ENCODE assay signal across 8 cellular contexts in the genomic region with DNA sequence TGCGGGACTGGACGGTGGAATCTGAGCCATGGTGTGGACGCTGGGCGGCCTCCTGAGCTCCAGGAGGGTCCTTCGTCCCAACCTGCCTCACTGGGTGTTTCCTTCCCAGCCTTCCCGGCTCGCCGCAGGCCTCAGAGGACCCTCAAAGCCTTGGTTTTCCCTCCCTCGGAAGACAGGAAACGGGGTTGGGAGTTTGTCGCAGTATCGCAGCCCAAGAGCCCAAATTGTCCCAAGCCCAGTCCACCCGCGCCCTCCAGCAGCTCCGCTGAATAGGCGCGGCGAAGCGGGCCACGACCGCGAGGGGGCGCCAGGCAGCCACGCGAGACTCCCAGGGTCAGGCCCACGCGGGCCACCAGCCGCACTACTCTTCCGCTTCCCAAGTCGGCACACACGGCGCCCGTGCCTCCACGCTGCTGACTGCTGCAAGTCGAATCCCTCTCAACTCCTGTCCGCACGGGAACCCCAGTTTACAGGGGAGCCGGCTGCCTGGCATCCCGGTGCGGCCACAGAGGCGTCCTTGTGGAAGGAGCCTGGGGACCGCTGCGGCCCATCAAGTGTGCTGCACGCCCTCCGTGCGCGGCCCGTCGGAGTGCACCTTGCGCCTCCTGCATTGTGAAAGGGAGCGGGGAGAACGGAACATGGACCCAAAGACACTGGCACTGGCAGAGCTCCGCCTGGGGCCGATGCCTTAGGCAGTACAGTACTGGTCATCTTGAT. TPM values are rescaled to one million over a fixed set of nuclear protein-coding genes. Genes with fewer than 3 reads are reported as not detected.
DNase-seq lines count a peak whose midpoint lies in the region; FAIRE-seq and TF ChIP-seq lines count a peak whose summit lies in the region.

No MANE protein-coding gene starts in this region.

- CTCF ChIA-PET in AG04449 (lab: Yijun Ruan, JAX) = interaction anchor here (0.6 to 8.4 kb wide), 59 partner anchors 8 to 1045 kb away, joined by 3 to 92 read pairs (median 5); partner anchors contain the start of genes HMGA1, NUDT3, SMIM29 and UQCC2

- H3K27me3 ChIP-seq in HUES64 (ENCODE audit: insufficient read depth, low read length) = peaks cover 8% of the 10 kb centered on the region

- 35% methylated on average over 54 of the region's 54 CpGs for WGBS in HUES64

- H3K9ac ChIP-seq in HUES64 (ENCODE audit: low read depth, low read length) = peak overlapping the region; percentile 32; the same call in 1 of the 2 replicates

- peaks cover 3% of the 10 kb centered on the region for H3K4me1 Mint-ChIP-seq in osteocyte (ENCODE audit: unreplicated experiment)

- H3K36me3 ChIP-seq in HUES64 (ENCODE audit: insufficient read depth, low read length) = no peaks in the 10 kb centered on the region

- peak overlapping the region; percentile 52 for H3K4me3 Mint-ChIP-seq in osteocyte (ENCODE audit: unreplicated experiment)

- H3K27ac ChIP-seq in HUES64 (ENCODE audit: low read depth, low read length) = no peak overlapping the region

- H3K27me3 Mint-ChIP-seq in osteocyte (ENCODE audit: unreplicated experiment) = no peaks in the 10 kb centered on the region

- DNase-seq in AG04449 (ENCODE audit: low read depth, low spot score) = peak; percentile 4
- peak; percentile 92 for DNase-seq in GM18507 (ENCODE audit: extremely low spot score, insufficient read length, low read depth)
- DNase-seq in SK-MEL-5 (ENCODE audit: low read depth, low spot score) = peak; percentile 68
- peak; percentile 82 to 90 (median 88) for DNase-seq in activated naive CD4-positive, alpha-beta T cell (lab: John Stamatoyannopoulos, UW)
- DNase-seq in germinal center (ENCODE audit: low spot score) = peak; percentile 90
- peak; percentile 93 for DNase-seq in osteocyte (ENCODE audit: extremely low spot score, unreplicated experiment)
- peak; percentile 89 for DNase-seq in superior temporal gyrus (ENCODE audit: extremely low spot score)

- H3K27ac Mint-ChIP-seq in osteocyte (ENCODE audit: unreplicated experiment) = no peak overlapping the region

- peak; percentile 97 for TF ChIP-seq CTCF in AG04449 (IDR thresholded peaks at IDR 0.05; ENCODE audit: insufficient read depth, low read length, missing control alignments)
- TF ChIP-seq CTCF in osteocyte (IDR thresholded peaks at IDR 0.05) = peak; percentile 98

- no peaks in the 10 kb centered on the region for H3K36me3 Mint-ChIP-seq in osteocyte (ENCODE audit: unreplicated experiment)

- H3K4me3 ChIP-seq in AG04449 (ENCODE audit: low read depth, low read length) = peak overlapping the region; percentile 59
- peak overlapping the region; percentile 30 for H3K4me3 ChIP-seq in HUES64 (ENCODE audit: low read length)

- H3K4me1 ChIP-seq in HUES64 (ENCODE audit: insufficient read depth, low read length) = no peaks in the 10 kb centered on the region; the same call in 1 of the 2 replicates

- in situ Hi-C loops in SK-MEL-5 (cut with HindIII; ENCODE audit: low pct_unique_long_range_greater_than_20kb, low sequenced_read_pairs) = no loop called here

- H3K9me3 ChIP-seq in HUES64 (ENCODE audit: insufficient read depth, low read depth, low read length) = no peaks in the 10 kb centered on the region

- no peaks in the 10 kb centered on the region for H3K9me3 Mint-ChIP-seq in osteocyte (ENCODE audit: unreplicated experiment)

- FAIRE-seq in GM18507 (lab: Jason Lieb, UNC) = peak; percentile 70

- POLR2A ChIA-PET in AG04449 (lab: Yijun Ruan, JAX) = interaction anchor here (0.9 to 1.5 kb wide), 4 partner anchors 40 to 230 kb away, joined by 3 to 5 read pairs (median 4); partner anchors contain the start of genes HMGA1 and SMIM29

RNA-seq across cellular contexts. Expression of gene HMGA1, which starts 40.4 kb away (rescaled TPM):
- 2,125 TPM for polyA plus RNA-seq in HUES64 (2013, experiment 1 of 2)
- polyA plus RNA-seq in HUES64 (2013, experiment 2 of 2) = 2,161 TPM
- 129 and 131 TPM in 2 replicates for total RNA-seq in SK-MEL-5 (2014; rRNA removed; shearing (Covaris generic))
- polyA plus RNA-seq in SK-MEL-5 (2015; cell fraction: cytosol; rRNA removed) = 247 and 259 TPM in 2 replicates
- 74.9 and 91.1 TPM in 2 replicates for polyA plus RNA-seq in SK-MEL-5 (2015; cell fraction: nucleus; rRNA removed)
- 89.0 and 89.7 TPM in 2 replicates for total RNA-seq in osteocyte

RNA-seq across cellular contexts. Expression of gene GRM4, which starts 50.4 kb away (rescaled TPM):
- polyA plus RNA-seq in HUES64 (2013, experiment 1 of 2) = 9.4 TPM
- polyA plus RNA-seq in HUES64 (2013, experiment 2 of 2) = 12.8 TPM
- not detected in 2 replicates for total RNA-seq in SK-MEL-5 (2014; rRNA removed; shearing (Covaris generic))
- not detected in 2 replicates for polyA plus RNA-seq in SK-MEL-5 (2015; cell fraction: cytosol; rRNA removed)
- polyA plus RNA-seq in SK-MEL-5 (2015; cell fraction: nucleus; rRNA removed) = not detected in 2 replicates
- 0.18 and 0.40 TPM in 2 replicates for total RNA-seq in osteocyte

RNA-seq across cellular contexts. Expression of gene SMIM29, which starts 52.5 kb away (rescaled TPM):
- 5.7 TPM for polyA plus RNA-seq in HUES64 (2013, experiment 1 of 2)
- 5.8 TPM for polyA plus RNA-seq in HUES64 (2013, experiment 2 of 2)
- 63.5 and 66.6 TPM in 2 replicates for total RNA-seq in SK-MEL-5 (2014; rRNA removed; shearing (Covaris generic))
- polyA plus RNA-seq in SK-MEL-5 (2015; cell fraction: cytosol; rRNA removed) = 79.0 TPM in 2 replicates
- 60.7 and 67.5 TPM in 2 replicates for polyA plus RNA-seq in SK-MEL-5 (2015; cell fraction: nucleus; rRNA removed)
- 23.2 and 23.4 TPM in 2 replicates for total RNA-seq in osteocyte

Comparison
In these comparisons a context has a peak if more than half of its experiments do, and no peak if none do; other contexts are left out.
1. DNase-seq: peak in every context shown above with its lines; median percentile 93 in osteocyte; 92 in GM18507; 90 in germinal center; 89 in superior temporal gyrus; 88 in activated naive CD4-positive, alpha-beta T cell; 68 in SK-MEL-5; 4 in AG04449.